Comparison of ENCODE assay signal across 1 cellular context in genomic region chr9:107681988-107682387, GRCh38.
TF ChIP-seq lines count a peak whose summit lies in the region.

No MANE protein-coding gene starts in this region.

TF ChIP-seq in WTC11, 78 proteins besides CTCF, POLR2A, EP300 and RAD21 (continued from another document):
- TF ChIP-seq AR (CRISPR knock-in tag; IDR thresholded peaks at IDR 0.05) = no peak
- TF ChIP-seq GABPB1 (CRISPR knock-in tag; IDR thresholded peaks at IDR 0.05) = no peak
- TF ChIP-seq NR3C1 (CRISPR knock-in tag; conservative IDR thresholded peaks at IDR 0.05; ENCODE audit: low read depth) = no peak
- TF ChIP-seq ZNF138 (CRISPR knock-in tag; conservative IDR thresholded peaks at IDR 0.05) = no peak
